23 cellular contexts compared by ENCODE assay signal in the genomic region with DNA sequence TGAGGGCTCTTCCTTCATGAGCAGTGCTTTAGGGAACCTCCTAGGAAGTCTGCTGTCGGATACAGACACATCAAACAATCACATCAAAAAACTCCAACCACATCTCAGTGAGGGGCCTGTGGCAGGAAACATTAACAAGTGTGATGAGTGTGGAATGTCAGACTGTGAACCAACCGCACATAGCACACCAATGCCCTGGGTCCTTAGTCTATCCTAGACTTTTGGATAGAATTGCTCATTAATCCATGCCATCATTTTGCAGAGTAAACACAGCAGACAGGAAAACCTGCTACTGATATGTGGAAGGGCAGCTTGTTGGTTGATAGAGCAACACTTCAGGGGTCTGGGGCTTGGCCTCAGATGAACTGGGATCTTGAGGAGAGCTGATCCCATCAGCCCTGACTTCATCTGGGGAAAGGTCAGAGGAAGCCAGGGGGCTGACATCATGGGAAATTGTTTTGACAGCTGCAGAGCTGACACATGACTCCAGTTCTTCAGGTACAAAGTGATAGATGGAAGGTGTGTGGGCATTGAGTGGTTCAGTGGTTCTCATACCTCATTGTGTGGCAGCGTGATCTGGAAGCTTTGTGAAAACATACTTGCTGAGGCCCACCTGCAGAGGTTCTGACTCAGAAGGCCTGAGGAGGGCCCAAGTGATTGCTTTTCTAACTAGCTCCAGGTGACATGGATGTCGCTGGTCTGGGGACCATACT.
DNase-seq lines count a peak whose midpoint lies in the region; ATAC-seq and TF ChIP-seq lines count a peak whose summit lies in the region.
"Had no signal": no experiment of that assay in that cellular context is flagged by ENCODE, and none has a peak within 500 bp of the region (broad histone marks: within the 10 kb centered on the region; RNA-seq: fewer than 3 reads in every experiment).

No MANE protein-coding gene starts in this region.

- no peak overlapping the region for H2BK15ac ChIP-seq in mesenchymal stem cell (ENCODE audit: low read depth, poor library complexity, severe bottlenecking)

- peak overlapping the region; percentile 99 for H2BK5ac ChIP-seq in mesenchymal stem cell (ENCODE audit: low read depth, low read length, poor library complexity, severe bottlenecking)

- no peak overlapping the region for H3K18ac ChIP-seq in mesenchymal stem cell (ENCODE audit: low read depth in 1 of 2, low read length in 2 of 2)

- H3K4me1 ChIP-seq in mesenchymal stem cell (ENCODE audit: control insufficient read depth, insufficient read depth, low read depth, low read length) (peaks cover 13% of the 10 kb centered on the region), gastroesophageal sphincter (no peaks in the 10 kb centered on the region)
- H3K4me1 ChIP-seq: BE2C had no signal

- H3K4me3 ChIP-seq in astrocyte of the spinal cord (ENCODE audit: low read depth, low read length): no peak overlapping the region
- H3K4me3 ChIP-seq in mesenchymal stem cell (ENCODE audit: insufficient read depth in 1 of 2, low read depth in 1 of 2, low read length in 2 of 2): no peak overlapping the region
- H3K4me3 ChIP-seq in gastroesophageal sphincter: no peak overlapping the region
- H3K4me3 ChIP-seq: GM12878, GM23338 had no signal

- no peak for TF ChIP-seq EP300 in gastroesophageal sphincter (IDR thresholded peaks at IDR 0.05)

- H2BK12ac ChIP-seq in mesenchymal stem cell (ENCODE audit: low read length in 2 of 2): no peak overlapping the region

- H3K14ac ChIP-seq in mesenchymal stem cell (ENCODE audit: low read length in 2 of 2): no peak overlapping the region

- peak; percentile 22 for DNase-seq in NCI-H146 (lab: John Stamatoyannopoulos, UW)
- no peak for DNase-seq in NCI-H146 treated with DMSO at 0.1 percent for 48 hours (lab: John Stamatoyannopoulos, UW; ENCODE audit: unreplicated experiment)
- DNase-seq in NCI-H2107 (lab: John Stamatoyannopoulos, UW): peak; percentile 32
- DNase-seq in astrocyte of the spinal cord (ENCODE audit: low read depth, low spot score): peak; percentile 53
- DNase-seq in mesenchymal stem cell: no peak
- no peak for DNase-seq in cerebellar cortex (ENCODE audit: low spot score)
- DNase-seq in activated naive CD4-positive, alpha-beta T cell treated with anti-CD3 and anti-CD28 coated beads, Interleukin-2, amount 50 U/mL, for 16 hours: no peak
- DNase-seq: BE2C; CD4-positive, alpha-beta memory T cell; DND-41; GDM1; NCI-H1105 treated with DMSO at 0.1 percent for 48 hours; NCI-H187 treated with DMSO at 0.1 percent for 48 hours; NCI-H446; NCI-H748 treated with DMSO at 0.1 percent for 48 hours; Right ventricle myocardium superior had no signal

- H3K4me2 ChIP-seq in mesenchymal stem cell (ENCODE audit: low read length, poor library complexity, severe bottlenecking): no peak overlapping the region
- H3K4me2 ChIP-seq: GM23338 had no signal

- H4K8ac ChIP-seq in mesenchymal stem cell (ENCODE audit: low read length): no peak overlapping the region

- no peak for TF ChIP-seq POLR2A in gastroesophageal sphincter (IDR thresholded peaks at IDR 0.05)

- peaks cover 12% of the 10 kb centered on the region for H3K79me1 ChIP-seq in mesenchymal stem cell (replicated peaks; ENCODE audit: low read length, poor library complexity, severe bottlenecking)

- no peak overlapping the region for H3K9ac ChIP-seq in mesenchymal stem cell (ENCODE audit: low read length)

- H3K27me3 ChIP-seq in mesenchymal stem cell (ENCODE audit: control insufficient read depth in 1 of 2, insufficient read depth in 1 of 2, low read length in 2 of 2) (peaks cover 0 to 20% of the 10 kb centered on the region in 2 experiments), gastroesophageal sphincter (peaks cover 36% of the 10 kb centered on the region)
- H3K27me3 ChIP-seq: BE2C had no signal

- H2AFZ ChIP-seq in mesenchymal stem cell (ENCODE audit: low read depth, low read length): no peak overlapping the region
- H2AFZ ChIP-seq: GM23338 had no signal

- no peak overlapping the region for H3K4ac ChIP-seq in mesenchymal stem cell (ENCODE audit: low read depth in 1 of 2, low read length in 2 of 2)

- peak overlapping the region; percentile 96 for H3K27ac ChIP-seq in mesenchymal stem cell (ENCODE audit: low read length, poor library complexity, severe bottlenecking)
- H3K27ac ChIP-seq in gastroesophageal sphincter: no peak overlapping the region
- H3K27ac ChIP-seq: 22Rv1 had no signal

- H2AK5ac ChIP-seq in mesenchymal stem cell (ENCODE audit: low read length, severe bottlenecking): peak overlapping the region; percentile 100

- 51% methylated on average over 3 of the region's 4 CpGs for WGBS in mesenchymal stem cell
- 75 to 83% methylated on average over 1 to 2 of the region's 4 CpGs for WGBS in gastroesophageal sphincter (ENCODE audit: low coverage in 1 of 2), 2 donors

- H4K91ac ChIP-seq in mesenchymal stem cell (ENCODE audit: low read length): no peak overlapping the region

- no peak overlapping the region for H3K23ac ChIP-seq in mesenchymal stem cell (ENCODE audit: low read length in 2 of 2)

- in situ Hi-C loops in astrocyte of the spinal cord (cut with HindIII; ENCODE audit: low sequenced_read_pairs): no loop called here

- H3K9me3 ChIP-seq in mesenchymal stem cell (ENCODE audit: control insufficient read depth, low read length) (peaks cover 2% of the 10 kb centered on the region), gastroesophageal sphincter (peaks cover 0 to 9% (median 0%) of the 10 kb centered on the region in 3 donors)
- H3K9me3 ChIP-seq: BE2C had no signal

- TF ChIP-seq CTCF in astrocyte of the spinal cord (IDR thresholded peaks at IDR 0.05; ENCODE audit: low read depth, low read length) (no peak), gastroesophageal sphincter (IDR thresholded peaks at IDR 0.05) (no peak)

- ATAC-seq in gastroesophageal sphincter: no peak
- ATAC-seq: GM12878, GM23338, HCT116, Panc1, SK-N-SH treated with all-trans-retinoic acid at 6 μM for 48 hours had no signal

- H3K36me3 ChIP-seq in mesenchymal stem cell (ENCODE audit: control insufficient read depth in 1 of 2, insufficient read depth in 2 of 2, low read depth in 1 of 2, low read length in 2 of 2): peaks cover 0 to 3% of the 10 kb centered on the region in 2 experiments
- H3K36me3 ChIP-seq in gastroesophageal sphincter: no peaks in the 10 kb centered on the region
- H3K36me3 ChIP-seq: BE2C had no signal

- H2BK120ac ChIP-seq in mesenchymal stem cell (ENCODE audit: low read depth, low read length): no peak overlapping the region

Comparison
In these comparisons a context has a peak if more than half of its experiments do, and no peak if none do; other contexts are left out.
1. DNase-seq: peak in NCI-H146 (single experiment), NCI-H2107 (single experiment) and astrocyte of the spinal cord (single experiment); none in NCI-H146 treated with DMSO at 0.1 percent for 48 hours (single experiment), mesenchymal stem cell (single experiment), cerebellar cortex (single experiment) and activated naive CD4-positive, alpha-beta T cell treated with anti-CD3 and anti-CD28 coated beads, Interleukin-2, amount 50 U/mL, for 16 hours (single experiment).